ENCODE assay signal across 13 cellular contexts in the genomic region with DNA sequence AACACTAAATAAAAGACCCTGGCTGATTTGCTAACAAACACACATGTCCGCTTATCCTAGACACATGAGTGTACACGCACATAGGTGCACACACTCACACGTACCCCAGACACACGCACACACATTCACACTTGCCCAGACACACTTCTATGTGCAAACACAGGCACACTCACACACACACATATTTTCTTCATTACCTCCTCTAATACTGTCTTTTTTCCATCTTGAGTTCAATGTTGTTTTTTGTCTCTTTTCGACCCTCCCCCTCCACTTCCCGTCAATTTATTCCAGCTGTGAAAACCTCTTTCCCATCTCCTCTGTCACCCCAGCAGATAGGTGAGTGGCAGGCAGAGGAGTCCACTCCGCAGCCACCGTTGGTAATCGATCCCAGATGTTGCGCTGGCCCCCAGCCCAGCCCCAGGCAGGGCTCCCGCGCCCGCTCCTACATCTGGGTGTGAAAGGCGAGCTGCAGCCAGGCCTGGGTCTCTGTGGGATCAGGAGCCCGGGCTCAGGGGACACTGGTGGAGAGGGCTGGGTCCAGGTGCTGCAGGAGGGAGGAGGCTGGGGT. TPM values are rescaled to one million over a fixed set of nuclear protein-coding genes. Genes with fewer than 3 reads are reported as not detected.
DNase-seq lines count a peak whose midpoint lies in the region; ATAC-seq and TF ChIP-seq lines count a peak whose summit lies in the region.
"Had no signal": no experiment of that assay in that cellular context is flagged by ENCODE, and none has a peak within 500 bp of the region (broad histone marks: within the 10 kb centered on the region; RNA-seq: fewer than 3 reads in every experiment).

No MANE protein-coding gene starts in this region.

- H4K5ac ChIP-seq in IMR-90 (ENCODE audit: low read depth, low read length) = no peak overlapping the region

- H3K9me1 ChIP-seq in IMR-90 (ENCODE audit: insufficient read depth, low read length) = peaks cover 3% of the 10 kb centered on the region; the same call in 1 of the 2 replicates

- H3K9me3 ChIP-seq in IMR-90 (ENCODE audit: control insufficient read depth, insufficient read depth, low read length) (no peaks in the 10 kb centered on the region), neural progenitor cell (ENCODE audit: low read depth) (no peaks in the 10 kb centered on the region), GM23248 (ENCODE audit: low read depth) (no peaks in the 10 kb centered on the region)
- H3K9me3 ChIP-seq: esophagus muscularis mucosa had no signal

- H2BK5ac ChIP-seq in IMR-90 (ENCODE audit: low read depth, low read length, poor library complexity, severe bottlenecking) = no peak overlapping the region

- H3K4ac ChIP-seq in IMR-90 (ENCODE audit: low read depth, low read length) = 0 out of 2 replicates have a peak overlapping the region, but pooled peaks have one; percentile 41

- H4K20me1 ChIP-seq in IMR-90 (ENCODE audit: insufficient read depth, low read length) (no peaks in the 10 kb centered on the region), neural progenitor cell (ENCODE audit: low read depth) (peaks cover 4% of the 10 kb centered on the region), GM23248 (ENCODE audit: insufficient read depth) (no peaks in the 10 kb centered on the region)

- no peak for TF ChIP-seq POLR2A in IMR-90 (IDR thresholded peaks at IDR 0.05; ENCODE audit: low read depth, low read length)

- H3K27ac ChIP-seq in IMR-90 (ENCODE audit: insufficient read depth, low read length) (no peak overlapping the region), neural progenitor cell (no peak overlapping the region), GM23248 (no peak overlapping the region)
- H3K27ac ChIP-seq: esophagus muscularis mucosa had no signal

- TF ChIP-seq RAD21 in IMR-90 (IDR thresholded peaks at IDR 0.05; ENCODE audit: low read length) = no peak

- peak overlapping the region in 1 of 2 experiments; percentile 80; a peak in 3 of 4 replicates for H4K8ac ChIP-seq in IMR-90 (ENCODE audit: low read depth in 2 of 2, low read length in 2 of 2)

- peak overlapping the region; percentile 69; the same call in 2 of the 3 replicates for H2BK15ac ChIP-seq in IMR-90 (ENCODE audit: low read depth, low read length)

- no peak overlapping the region for H3K23ac ChIP-seq in IMR-90 (ENCODE audit: low read depth, low read length)

- H3K18ac ChIP-seq in IMR-90 (ENCODE audit: low read depth, low read length) = peak overlapping the region; percentile 3; the same call in 1 of the 2 replicates

- H3K4me2 ChIP-seq in IMR-90 (ENCODE audit: low read depth, low read length) = peak overlapping the region; percentile 1; the same call in 1 of the 2 replicates
- H3K4me2 ChIP-seq in neural progenitor cell = peak overlapping the region; percentile 57
- no peak overlapping the region for H3K4me2 ChIP-seq in GM23248 (ENCODE audit: unreplicated experiment)

- in situ Hi-C loops in IMR-90 (cut with MboI; ENCODE audit: low sequenced_read_pairs) (no loop called here), GM23248 (cut with MboI) (no loop called here)

- H3K9ac ChIP-seq in IMR-90 (ENCODE audit: low read depth, low read length) (no peak overlapping the region), neural progenitor cell (no peak overlapping the region), GM23248 (no peak overlapping the region)

- peaks cover 31% of the 10 kb centered on the region for H3K27me3 ChIP-seq in IMR-90 (ENCODE audit: control insufficient read depth, insufficient read depth, low read length)
- H3K27me3 ChIP-seq in neural progenitor cell = peaks cover 57% of the 10 kb centered on the region
- H3K27me3 ChIP-seq in GM23248 (replicated peaks; ENCODE audit: insufficient read depth) = peaks cover 5% of the 10 kb centered on the region; the same call in 1 of the 2 replicates
- H3K27me3 ChIP-seq: esophagus muscularis mucosa had no signal

- POLR2A ChIA-PET in IMR-90 (lab: Charles Lee; ENCODE audit: unreplicated experiment) (no interaction called here), MCF 10A (lab: Yijun Ruan, JAX) (no interaction called here)

- H2BK120ac ChIP-seq in IMR-90 (ENCODE audit: low read depth, low read length) = no peak overlapping the region; the same call in 1 of the 2 replicates

- H3K56ac ChIP-seq in IMR-90 (ENCODE audit: extremely low read depth, insufficient read depth, low read length) = no peak overlapping the region

- H3K4me3 ChIP-seq in IMR-90 (ENCODE audit: insufficient read depth, low read depth, low read length) = no peak overlapping the region
- H3K4me3 ChIP-seq in choroid plexus epithelial cell (ENCODE audit: low read depth, low read length) = no peak overlapping the region
- no peak overlapping the region for H3K4me3 ChIP-seq in neural progenitor cell
- no peak overlapping the region for H3K4me3 ChIP-seq in GM23248
- H3K4me3 ChIP-seq: esophagus muscularis mucosa had no signal

- BruUV-seq in IMR-90 (replicated peaks; lab: Mats Ljungman, UMichigan) (no TSS peak), MCF 10A (replicated peaks; lab: Mats Ljungman, UMichigan) (no TSS peak)

- peaks cover 80% of the 10 kb centered on the region for H3K4me1 Mint-ChIP-seq in neural progenitor cell
- peaks cover 7% of the 10 kb centered on the region for H3K4me1 Mint-ChIP-seq in MCF 10A (ENCODE audit: insufficient read depth, unreplicated experiment)
- H3K4me1 Mint-ChIP-seq: activated CD8-positive, alpha-beta memory T cell treated with anti-CD3 and anti-CD28 coated beads, Interleukin-2, amount 10 ng/mL, durations not matched to agents 7 days and 5 days had no signal

- H3K4me3 Mint-ChIP-seq in neural progenitor cell (peak overlapping the region; percentile 69), MCF 10A (ENCODE audit: unreplicated experiment) (no peak overlapping the region)
- H3K4me3 Mint-ChIP-seq: activated CD8-positive, alpha-beta memory T cell treated with anti-CD3 and anti-CD28 coated beads, Interleukin-2, amount 10 ng/mL, durations not matched to agents 7 days and 5 days; CD4-positive, alpha-beta T cell had no signal

- H2AK9ac ChIP-seq in IMR-90 (replicated peaks; ENCODE audit: low read depth, low read length, poor library complexity) = peak overlapping the region; percentile 75

- H3K14ac ChIP-seq in IMR-90 (replicated peaks; ENCODE audit: low read depth, low read length) = no peak overlapping the region; the same call in 1 of the 2 replicates

- dilution Hi-C loops in IMR-90 (cut with HindIII; ENCODE audit: low sequenced_read_pairs, unreplicated experiment) = no loop called here

- CTCF ChIA-PET in IMR-90 (lab: Yijun Ruan, JAX) (no interaction called here), MCF 10A (lab: Yijun Ruan, JAX) (interaction anchor here (1.3 kb wide), 1 partner anchor 121 kb away, joined by 4 read pairs; no protein-coding TSS in a partner anchor)

- H3K27ac Mint-ChIP-seq in neural progenitor cell = peak overlapping the region; percentile 27
- no peak overlapping the region for H3K27ac Mint-ChIP-seq in MCF 10A (ENCODE audit: low read depth, unreplicated experiment)
- H3K27ac Mint-ChIP-seq: activated CD8-positive, alpha-beta memory T cell treated with anti-CD3 and anti-CD28 coated beads, Interleukin-2, amount 10 ng/mL, durations not matched to agents 7 days and 5 days; CD4-positive, alpha-beta T cell had no signal

- intact Hi-C loops in IMR-90 (cut with micrococcal nuclease) (no loop called here), MCF 10A (cut with micrococcal nuclease) (no loop called here)

- no peak; the same call in 1 of the 2 replicates for ATAC-seq in IMR-90 (ENCODE audit: low read depth)
- ATAC-seq: activated CD8-positive, alpha-beta memory T cell treated with anti-CD3 and anti-CD28 coated beads, Interleukin-2, amount 10 ng/mL, durations not matched to agents 7 days and 5 days had no signal

- WGBS in IMR-90 (ENCODE audit: extremely low coverage in 2 of 2, insufficient read length in 1 of 2), 2 experiments = 48% methylated on average over 6 of the region's 15 CpGs; no CpG with 5 or more reads in 1 of the 2 experiments
- WGBS in GM23248 (ENCODE audit: low coverage in 1 of 2, low lambda C conversion rate in 2 of 2, missing lambda C conversion rate in 2 of 2), 2 experiments = 29 to 30% methylated on average over 15 of the region's 15 CpGs

- H3K79me2 ChIP-seq in neural progenitor cell (ENCODE audit: low read depth) (no peaks in the 10 kb centered on the region), GM23248 (ENCODE audit: insufficient read depth) (no peaks in the 10 kb centered on the region)

- DNase-seq in COR-L47 (lab: John Stamatoyannopoulos, UW) (peak; percentile 23), IMR-90 (peak; percentile 56), choroid plexus epithelial cell (ENCODE audit: low read depth) (peak; percentile 52), neural progenitor cell (ENCODE audit: low spot score) (no peak), T1000 (lab: John Stamatoyannopoulos, UW) (no peak), GM23248 (no peak), MCF 10A (ENCODE audit: unreplicated experiment) (no peak)
- DNase-seq in activated CD4-positive, CD25-positive, alpha-beta regulatory T cell treated with anti-CD3 and anti-CD28 coated beads, Interleukin-2, amount 50 U/mL, for 72 hours = no peak
- DNase-seq: activated CD8-positive, alpha-beta memory T cell treated with anti-CD3 and anti-CD28 coated beads, Interleukin-2, amount 10 ng/mL, durations not matched to agents 7 days and 5 days; activated naive CD4-positive, alpha-beta T cell treated with anti-CD3 and anti-CD28 coated beads, Interleukin-2, amount 50 U/mL, for 16 hours; CD4-positive, alpha-beta T cell; stimulated activated naive CD8-positive, alpha-beta T cell treated with anti-CD3 and anti-CD28 coated beads, Interleukin-15, Interleukin-2, amounts not matched to agents 100 U/mL and 50 U/mL, for 24 hours had no signal

- H3K27me3 Mint-ChIP-seq in neural progenitor cell (ENCODE audit: insufficient read depth, low read depth) (peaks cover 23% of the 10 kb centered on the region), MCF 10A (ENCODE audit: insufficient read depth, unreplicated experiment) (peaks cover 51% of the 10 kb centered on the region)

- peaks cover 15% of the 10 kb centered on the region for H3K4me1 ChIP-seq in IMR-90 (ENCODE audit: control insufficient read depth, insufficient read depth, low read length)
- peaks cover 43% of the 10 kb centered on the region for H3K4me1 ChIP-seq in neural progenitor cell
- no peaks in the 10 kb centered on the region for H3K4me1 ChIP-seq in GM23248 (ENCODE audit: insufficient read depth)

- no peaks in the 10 kb centered on the region for H3K36me3 Mint-ChIP-seq in neural progenitor cell
- no peaks in the 10 kb centered on the region for H3K36me3 Mint-ChIP-seq in MCF 10A (ENCODE audit: insufficient read depth, unreplicated experiment)
- H3K36me3 Mint-ChIP-seq: activated CD8-positive, alpha-beta memory T cell treated with anti-CD3 and anti-CD28 coated beads, Interleukin-2, amount 10 ng/mL, durations not matched to agents 7 days and 5 days had no signal

- H2AFZ ChIP-seq in IMR-90 (replicated peaks; ENCODE audit: low read length, poor library complexity) (peak overlapping the region; percentile 56), neural progenitor cell (replicated peaks) (no peak overlapping the region), GM23248 (no peak overlapping the region)

- no peaks in the 10 kb centered on the region for H3K79me1 ChIP-seq in IMR-90 (ENCODE audit: low read depth in 1 of 2, low read length in 2 of 2)

- TF ChIP-seq CTCF in IMR-90 (conservative IDR thresholded peaks at IDR 0.05; ENCODE audit: low read depth, low read length) = no peak
- no peak for TF ChIP-seq CTCF in choroid plexus epithelial cell (conservative IDR thresholded peaks at IDR 0.05; ENCODE audit: low read depth, low read length)
- no peak for TF ChIP-seq CTCF in neural progenitor cell (IDR thresholded peaks at IDR 0.05)
- TF ChIP-seq CTCF in MCF 10A (IDR thresholded peaks at IDR 0.05; ENCODE audit: unreplicated experiment) = no peak

- H4K91ac ChIP-seq in IMR-90 (ENCODE audit: insufficient read depth, low read depth, low read length) = no peak overlapping the region

- peak overlapping the region; percentile 62; the same call in 1 of the 2 replicates for H2AK5ac ChIP-seq in IMR-90 (ENCODE audit: low read depth, low read length)

- H3F3A ChIP-seq in neural progenitor cell (ENCODE audit: low read depth) (peaks cover 24% of the 10 kb centered on the region), GM23248 (ENCODE audit: insufficient read depth) (no peaks in the 10 kb centered on the region)

- H3K36me3 ChIP-seq in IMR-90 (ENCODE audit: control insufficient read depth, insufficient read depth, low read length) (no peaks in the 10 kb centered on the region), neural progenitor cell (no peaks in the 10 kb centered on the region), GM23248 (ENCODE audit: low read depth) (no peaks in the 10 kb centered on the region)
- H3K36me3 ChIP-seq: esophagus muscularis mucosa had no signal

- peak overlapping the region; percentile 10; the same call in 1 of the 2 replicates for H2BK20ac ChIP-seq in IMR-90 (ENCODE audit: low read depth, low read length)

- no peaks in the 10 kb centered on the region for H3K9me2 ChIP-seq in GM23248 (ENCODE audit: insufficient read depth)

- H3K9me3 Mint-ChIP-seq in neural progenitor cell (no peaks in the 10 kb centered on the region), MCF 10A (ENCODE audit: unreplicated experiment) (no peaks in the 10 kb centered on the region)
- H3K9me3 Mint-ChIP-seq: CD4-positive, alpha-beta T cell had no signal

RNA-seq across cellular contexts. Expression of a gene that starts 56.8 kb away (rescaled TPM):
- 0.72 and 0.83 TPM in 2 replicates for total RNA-seq in IMR-90 (2012; rRNA removed)
- polyA plus RNA-seq in IMR-90 (2012; rRNA removed) = 9.5 and 10.4 TPM in 2 replicates
- polyA plus RNA-seq in IMR-90 (2012; cell fraction: cytosol; rRNA removed) = 6.0 and 13.9 TPM in 2 replicates
- 9.7 and 21.6 TPM in 2 replicates for polyA plus RNA-seq in IMR-90 (2012; cell fraction: nucleus; rRNA removed; ENCODE audit: low replicate concordance)
- total RNA-seq in neural progenitor cell (ENCODE audit: low replicate concordance) = 2.7 and 6.9 TPM in 2 replicates
- total RNA-seq in GM23248 (2014; rRNA removed; shearing (Covaris generic)) = 3.9 and 5.4 TPM in 2 replicates
- polyA plus RNA-seq in GM23248 (2016; fragmentation: Nextera tagmentation; extraction: Ambion mirVana) = 1.1 and 1.4 TPM in 2 replicates
- 16.5 and 18.4 TPM in 2 replicates for total RNA-seq in MCF 10A (2022)

Comparison
In these comparisons a context has a peak if more than half of its experiments do, and no peak if none do; other contexts are left out.
1. DNase-seq: peak in COR-L47 (single experiment), IMR-90 (single experiment) and choroid plexus epithelial cell (single experiment); none in neural progenitor cell (single experiment), T1000 (single experiment), activated CD4-positive, CD25-positive, alpha-beta regulatory T cell treated with anti-CD3 and anti-CD28 coated beads, Interleukin-2, amount 50 U/mL, for 72 hours (single experiment), GM23248 (single experiment) and MCF 10A (single experiment).